ENCODE assay signal across 16 cellular contexts in genomic region chr6:5518936-5519491, GRCh38.
DNase-seq lines count a peak whose midpoint lies in the region; ATAC-seq and TF ChIP-seq lines count a peak whose summit lies in the region.
"Had no signal": no experiment of that assay in that cellular context is flagged by ENCODE, and none has a peak within 500 bp of the region (broad histone marks: within the 10 kb centered on the region; RNA-seq: fewer than 3 reads in every experiment).

No MANE protein-coding gene starts in this region.

- H3K27me3 ChIP-seq in left lung: no peaks in the 10 kb centered on the region
- H3K27me3 ChIP-seq: gastroesophageal sphincter, tibial nerve had no signal

- H3K4me1 ChIP-seq in left lung: no peaks in the 10 kb centered on the region
- H3K4me1 ChIP-seq: Caco-2, tibial nerve had no signal

- CTCF ChIA-PET in activated CD4-positive, alpha-beta memory T cell treated with anti-CD3 and anti-CD28 coated beads, Interleukin-2, amount 10 ng/mL, durations not matched to agents 7 days and 5 days (lab: Charles Lee): interaction anchor here (1.0 to 1.8 kb wide), 5 partner anchors 9 to 373 kb away, joined by 3 to 13 read pairs (median 3); no protein-coding TSS in a partner anchor
- CTCF ChIA-PET in activated CD4-positive, alpha-beta memory T cell treated with anti-CD3 and anti-CD28 coated beads for 36 hours (lab: Charles Lee): interaction anchor here (1.7 to 2.6 kb wide), 2 partner anchors 11 to 48 kb away, joined by 4 to 11 read pairs; no protein-coding TSS in a partner anchor

- peak; percentile 32 for ATAC-seq in T-helper 17 cell
- ATAC-seq in memory B cell (ENCODE audit: low read depth): no peak
- no peak for ATAC-seq in left lung
- ATAC-seq in GM19324 (IDR thresholded peaks at IDR 0.05; ENCODE audit: low FRiP score, unreplicated experiment): no peak
- no peak for ATAC-seq in HG03045 (IDR thresholded peaks at IDR 0.05; ENCODE audit: unreplicated experiment)
- ATAC-seq: gastroesophageal sphincter had no signal

- H3K36me3 ChIP-seq in left lung: no peaks in the 10 kb centered on the region
- H3K36me3 ChIP-seq: gastroesophageal sphincter, tibial nerve had no signal

- H3K4me3 ChIP-seq in GM12865 (ENCODE audit: low read depth, low read length) (no peak overlapping the region), left lung (no peak overlapping the region)
- H3K4me3 ChIP-seq: gastroesophageal sphincter, tibial nerve had no signal

- TF ChIP-seq CTCF in GM12865 (IDR thresholded peaks at IDR 0.05; ENCODE audit: insufficient read depth, low read depth, low read length, missing control alignments) (no peak), left lung (IDR thresholded peaks at IDR 0.05) (no peak)

- peaks cover 58% of the 10 kb centered on the region for H3K4me1 Mint-ChIP-seq in activated CD4-positive, alpha-beta memory T cell treated with anti-CD3 and anti-CD28 coated beads, Interleukin-2, amount 10 ng/mL, durations not matched to agents 7 days and 5 days
- H3K4me1 Mint-ChIP-seq in activated CD4-positive, alpha-beta memory T cell treated with anti-CD3 and anti-CD28 coated beads for 36 hours (ENCODE audit: low read depth): peaks cover 51% of the 10 kb centered on the region
- peaks cover 50% of the 10 kb centered on the region for H3K4me1 Mint-ChIP-seq in T-helper 17 cell
- H3K4me1 Mint-ChIP-seq in memory B cell: peaks cover 18% of the 10 kb centered on the region

- intact Hi-C loops in activated CD4-positive, alpha-beta memory T cell treated with anti-CD3 and anti-CD28 coated beads for 36 hours (cut with micrococcal nuclease): loop anchor here (2.0 kb wide), 1 partner anchor 108 kb away; no protein-coding TSS in a partner anchor
- intact Hi-C loops in left lung (cut with DNase I): no loop called here

- peaks cover 11% of the 10 kb centered on the region for H3K36me3 Mint-ChIP-seq in activated CD4-positive, alpha-beta memory T cell treated with anti-CD3 and anti-CD28 coated beads, Interleukin-2, amount 10 ng/mL, durations not matched to agents 7 days and 5 days (ENCODE audit: low read depth)
- no peaks in the 10 kb centered on the region for H3K36me3 Mint-ChIP-seq in activated CD4-positive, alpha-beta memory T cell treated with anti-CD3 and anti-CD28 coated beads for 36 hours
- H3K36me3 Mint-ChIP-seq in T-helper 17 cell (ENCODE audit: low read depth) (no peaks in the 10 kb centered on the region), memory B cell (peaks cover 4% of the 10 kb centered on the region)

- peak overlapping the region; percentile 75 for H3K27ac Mint-ChIP-seq in activated CD4-positive, alpha-beta memory T cell treated with anti-CD3 and anti-CD28 coated beads, Interleukin-2, amount 10 ng/mL, durations not matched to agents 7 days and 5 days
- no peak overlapping the region for H3K27ac Mint-ChIP-seq in activated CD4-positive, alpha-beta memory T cell treated with anti-CD3 and anti-CD28 coated beads for 36 hours
- peak overlapping the region; percentile 32 for H3K27ac Mint-ChIP-seq in T-helper 17 cell
- peak overlapping the region; percentile 2 for H3K27ac Mint-ChIP-seq in memory B cell

- peak overlapping the region; percentile 18 for H3K4me3 Mint-ChIP-seq in activated CD4-positive, alpha-beta memory T cell treated with anti-CD3 and anti-CD28 coated beads, Interleukin-2, amount 10 ng/mL, durations not matched to agents 7 days and 5 days
- H3K4me3 Mint-ChIP-seq in activated CD4-positive, alpha-beta memory T cell treated with anti-CD3 and anti-CD28 coated beads for 36 hours: no peak overlapping the region
- H3K4me3 Mint-ChIP-seq in T-helper 17 cell (peak overlapping the region; percentile 31), memory B cell (no peak overlapping the region)

- no peaks in the 10 kb centered on the region for H3K27me3 Mint-ChIP-seq in activated CD4-positive, alpha-beta memory T cell treated with anti-CD3 and anti-CD28 coated beads, Interleukin-2, amount 10 ng/mL, durations not matched to agents 7 days and 5 days
- H3K27me3 Mint-ChIP-seq in activated CD4-positive, alpha-beta memory T cell treated with anti-CD3 and anti-CD28 coated beads for 36 hours: no peaks in the 10 kb centered on the region
- H3K27me3 Mint-ChIP-seq in T-helper 17 cell (no peaks in the 10 kb centered on the region), memory B cell (no peaks in the 10 kb centered on the region)

- H3K9me3 ChIP-seq in T-helper 17 cell (ENCODE audit: control insufficient read depth, low read length, poor library complexity, severe bottlenecking) (no peaks in the 10 kb centered on the region), left lung (no peaks in the 10 kb centered on the region)
- H3K9me3 ChIP-seq: Caco-2, gastroesophageal sphincter, tibial nerve had no signal

- H3K27ac ChIP-seq in left lung: no peak overlapping the region
- H3K27ac ChIP-seq: gastroesophageal sphincter, tibial nerve had no signal

- H3K9me3 Mint-ChIP-seq in activated CD4-positive, alpha-beta memory T cell treated with anti-CD3 and anti-CD28 coated beads, Interleukin-2, amount 10 ng/mL, durations not matched to agents 7 days and 5 days: peaks cover 3% of the 10 kb centered on the region
- no peaks in the 10 kb centered on the region for H3K9me3 Mint-ChIP-seq in activated CD4-positive, alpha-beta memory T cell treated with anti-CD3 and anti-CD28 coated beads for 36 hours
- no peaks in the 10 kb centered on the region for H3K9me3 Mint-ChIP-seq in memory B cell

- POLR2A ChIA-PET in activated CD4-positive, alpha-beta memory T cell treated with anti-CD3 and anti-CD28 coated beads, Interleukin-2, amount 10 ng/mL, durations not matched to agents 7 days and 5 days (lab: Charles Lee): interaction anchor here (0.8 to 2.3 kb wide), 8 partner anchors 9 to 489 kb away, joined by 3 to 9 read pairs (median 4); partner anchors contain the start of gene LYRM4
- POLR2A ChIA-PET in activated CD4-positive, alpha-beta memory T cell treated with anti-CD3 and anti-CD28 coated beads for 36 hours (lab: Charles Lee): no interaction called here

- DNase-seq in activated CD4-positive, alpha-beta memory T cell treated with anti-CD3 and anti-CD28 coated beads, Interleukin-2, amount 10 ng/mL, durations not matched to agents 7 days and 5 days: peak; percentile 21
- no peak for DNase-seq in activated CD4-positive, alpha-beta memory T cell treated with anti-CD3 and anti-CD28 coated beads for 36 hours
- peak; percentile 32 for DNase-seq in GM12865 (ENCODE audit: low read depth)
- no peak for DNase-seq in T-helper 17 cell
- DNase-seq in memory B cell (ENCODE audit: low spot score in 2 of 2): no peak
- DNase-seq in left lung: no peak
- DNase-seq: amygdala, Caco-2, NCI-H1930, NCI-H524 treated with DMSO at 0.1 percent for 48 hours, retina, T1000 had no signal

Comparison
In these comparisons a context has a peak if more than half of its experiments do, and no peak if none do; other contexts are left out.
1. DNase-seq: peak in activated CD4-positive, alpha-beta memory T cell treated with anti-CD3 and anti-CD28 coated beads, Interleukin-2, amount 10 ng/mL, durations not matched to agents 7 days and 5 days (single experiment) and GM12865 (single experiment); none in activated CD4-positive, alpha-beta memory T cell treated with anti-CD3 and anti-CD28 coated beads for 36 hours (single experiment), T-helper 17 cell (0 of 3), memory B cell (0 of 2) and left lung (0 of 2).
2. H3K4me3 Mint-ChIP-seq: peak in activated CD4-positive, alpha-beta memory T cell treated with anti-CD3 and anti-CD28 coated beads, Interleukin-2, amount 10 ng/mL, durations not matched to agents 7 days and 5 days (single experiment) and T-helper 17 cell (single experiment); none in activated CD4-positive, alpha-beta memory T cell treated with anti-CD3 and anti-CD28 coated beads for 36 hours (single experiment) and memory B cell (single experiment).